21 cellular contexts compared by ENCODE assay signal in genomic region chr12:106645465-106646330, GRCh38.
DNase-seq lines count a peak whose midpoint lies in the region; TF ChIP-seq lines count a peak whose summit lies in the region.
"Had no signal": no experiment of that assay in that cellular context is flagged by ENCODE, and none has a peak within 500 bp of the region (broad histone marks: within the 10 kb centered on the region; RNA-seq: fewer than 3 reads in every experiment).

No MANE protein-coding gene starts in this region.

- WGBS in lower leg skin, 2 donors = 81 to 87% methylated on average over 6 of the region's 6 CpGs

- peaks cover 0 to 7% (median 2%) of the 10 kb centered on the region in 3 donors for H3K4me1 ChIP-seq in skeletal muscle tissue (ENCODE audit: control insufficient read depth in 3 of 3, insufficient read depth in 3 of 3, low read length in 3 of 3)
- H3K4me1 ChIP-seq: BLaER1, colonic mucosa, HAP-1 had no signal

- H3K36me3 ChIP-seq in skeletal muscle tissue (ENCODE audit: control insufficient read depth in 3 of 3, insufficient read depth in 3 of 3, low read length in 3 of 3) = no peaks in the 10 kb centered on the region
- H3K36me3 ChIP-seq: BLaER1, colonic mucosa, HAP-1, MG63, neutrophil had no signal

- TF ChIP-seq CTCF in VCaP (conservative IDR thresholded peaks at IDR 0.05) = no peak
- no peak for TF ChIP-seq CTCF in lower leg skin (IDR thresholded peaks at IDR 0.05)

- H3K27me3 ChIP-seq in layer of hippocampus (ENCODE audit: control insufficient read depth, insufficient read depth, low read length) (no peaks in the 10 kb centered on the region), skeletal muscle tissue (ENCODE audit: control insufficient read depth in 3 of 3, insufficient read depth in 3 of 3, low read length in 3 of 3) (no peaks in the 10 kb centered on the region)
- H3K27me3 ChIP-seq: BLaER1, colonic mucosa, MG63 had no signal

- H3K27ac ChIP-seq in VCaP (peak overlapping the region; percentile 95), layer of hippocampus (ENCODE audit: low read depth, low read length) (peak overlapping the region; percentile 89), skeletal muscle tissue (ENCODE audit: low read depth, low read length) (no peak overlapping the region)
- H3K27ac ChIP-seq: BLaER1, colonic mucosa, neutrophil had no signal

- peak overlapping the region; percentile 31 to 39 (median 36) for H3K4me3 ChIP-seq in skeletal muscle tissue (ENCODE audit: low read length in 3 of 3)
- no peak overlapping the region for H3K4me3 ChIP-seq in lower leg skin (ENCODE audit: low read depth, poor library complexity, severe bottlenecking)
- H3K4me3 ChIP-seq: BLaER1, colonic mucosa, HAP-1, MG63, skin epidermis had no signal

- intact Hi-C loops in lower leg skin (cut with DNase I; ENCODE audit: low total_unique reads) = no loop called here
- intact Hi-C loops in posterior vena cava (cut with DNase I) = no loop called here

- DNase-seq in NCI-H2196 (lab: John Stamatoyannopoulos, UW; ENCODE audit: unreplicated experiment) = peak; percentile 5
- DNase-seq in NCI-H2196 treated with DMSO at 0.1 percent for 48 hours (lab: John Stamatoyannopoulos, UW; ENCODE audit: unreplicated experiment) = no peak
- DNase-seq in lower leg skin (ENCODE audit: low spot score in 2 of 2) = no peak
- no peak for DNase-seq in HCEC 1CT
- no peak for DNase-seq in posterior vena cava (ENCODE audit: low spot score)
- DNase-seq: activated CD4-positive, alpha-beta T cell treated with anti-CD3 and anti-CD28 coated beads, Interleukin-2, amount 50 U/mL, for 48 hours; activated naive CD4-positive, alpha-beta T cell treated with Interleukin-2 at 50 U/mL for 16 hours; aorta; kidney glomerular epithelial cell; NCI-H82; stimulated activated CD4-positive, alpha-beta T cell treated with anti-CD3 and anti-CD28 coated beads, Interleukin-4, amount 100 ng/mL, for 1 hour; SW 1271 had no signal

- no peak for TF ChIP-seq POLR2A in lower leg skin (IDR thresholded peaks at IDR 0.05)

- no peaks in the 10 kb centered on the region for H3K9me3 ChIP-seq in skeletal muscle tissue (ENCODE audit: control insufficient read depth in 3 of 3, low read length in 3 of 3)
- H3K9me3 ChIP-seq: BLaER1, colonic mucosa, HAP-1, MG63, neutrophil had no signal

- H3K9ac ChIP-seq in skeletal muscle tissue (ENCODE audit: low read depth in 1 of 3, low read length in 3 of 3) = no peak overlapping the region
- H3K9ac ChIP-seq: BLaER1 had no signal
